8 cellular contexts compared by ENCODE assay signal in the genomic region with DNA sequence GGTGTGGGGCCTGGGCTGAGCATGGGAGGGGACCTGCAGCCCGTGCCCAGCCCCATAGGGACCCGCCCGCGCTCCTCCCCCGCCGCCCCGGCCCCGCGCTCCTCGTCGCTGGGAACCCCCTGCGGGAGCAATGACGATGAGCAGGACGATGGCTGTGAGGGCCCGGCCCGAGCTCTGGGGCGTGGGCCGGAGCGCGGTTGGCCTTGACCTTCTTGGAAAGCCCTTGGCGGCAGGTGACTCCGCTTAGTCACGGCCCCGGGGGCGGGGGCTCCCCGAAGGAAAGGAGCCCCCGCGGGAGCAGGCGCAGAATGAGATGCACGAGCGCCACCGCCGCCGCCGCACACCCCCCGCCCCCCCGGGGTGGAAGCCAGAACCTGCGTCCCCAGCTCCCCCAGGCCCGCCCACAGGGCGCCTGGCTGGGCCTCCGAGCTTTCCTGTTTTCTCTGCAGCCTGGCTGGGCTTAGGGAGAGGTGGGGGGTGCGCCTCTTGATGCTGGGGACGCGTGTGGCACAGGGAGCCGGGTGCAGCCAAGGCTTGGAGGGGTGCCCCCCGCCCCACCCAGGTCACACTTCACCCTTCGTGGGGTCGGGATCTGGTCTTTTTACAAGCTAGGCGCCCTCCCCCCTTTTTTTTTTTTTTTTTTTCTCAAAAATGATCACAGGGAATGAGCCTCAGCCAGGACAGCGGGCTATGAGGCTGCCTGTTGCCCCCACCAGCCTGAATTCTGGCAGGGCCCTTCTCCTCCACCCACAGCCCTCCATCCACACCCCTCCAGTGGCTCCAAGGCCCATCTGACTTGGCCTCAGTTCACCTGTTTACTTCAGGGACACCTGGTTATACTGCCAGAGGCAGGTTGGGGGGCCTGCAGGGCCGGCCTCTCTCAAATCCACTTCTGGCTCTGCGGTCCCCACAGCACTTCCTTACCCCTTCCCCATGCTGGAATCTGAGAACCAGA. TPM values are rescaled to one million over a fixed set of nuclear protein-coding genes. Genes with fewer than 3 reads are reported as not detected.
DNase-seq lines count a peak whose midpoint lies in the region; ATAC-seq and TF ChIP-seq lines count a peak whose summit lies in the region.

No MANE protein-coding gene starts in this region.

- DNase-seq in DND-41 (peak; percentile 86), HuH-7.5 (ENCODE audit: low spot score) (peak; percentile 86), SW480 (ENCODE audit: low spot score) (peak; percentile 81), left ventricle myocardium inferior (peak; percentile 93), pulmonary artery endothelial cell (ENCODE audit: low read depth, low spot score) (peak; percentile 91), uterus (peak; percentile 95 to 96)
- DNase-seq in activated naive CD8-positive, alpha-beta T cell treated with anti-CD3 and anti-CD28 coated beads, Interleukin-2, amount 50 U/mL, for 24 hours = peak; percentile 99

- H3K4me3 ChIP-seq in DND-41 (ENCODE audit: low read depth in 1 of 2, low read length in 2 of 2) = peak overlapping the region; percentile 21 to 56; a peak in 3 of 4 replicates
- H3K4me3 ChIP-seq in left ventricle myocardium inferior = peak overlapping the region; percentile 67
- H3K4me3 ChIP-seq in uterus = peak overlapping the region; percentile 42 to 43

- peak in 1 of 2 donors; percentile 55 for TF ChIP-seq POLR2A in uterus (IDR thresholded peaks at IDR 0.05)

- H3K27ac ChIP-seq in DND-41 (ENCODE audit: low read length) = peak overlapping the region; percentile 19; the same call in 1 of the 2 replicates
- peak overlapping the region; percentile 97 for H3K27ac ChIP-seq in left ventricle myocardium inferior (replicated peaks)
- H3K27ac ChIP-seq in uterus = peak overlapping the region; percentile 64 to 91

- peak overlapping the region; percentile 77 for H3K4me2 ChIP-seq in DND-41 (ENCODE audit: insufficient read depth, low read length)

- peak overlapping the region; percentile 55 for H3K9ac ChIP-seq in DND-41 (ENCODE audit: low read depth, low read length)

- H3K27ac Mint-ChIP-seq in activated naive CD8-positive, alpha-beta T cell treated with anti-CD3 and anti-CD28 coated beads, Interleukin-2, amount 50 U/mL, for 24 hours = peak overlapping the region; percentile 82

- H3K4me1 ChIP-seq in DND-41 (ENCODE audit: insufficient read depth, low read length) (peaks cover 17% of the 10 kb centered on the region), left ventricle myocardium inferior (peaks cover 74% of the 10 kb centered on the region), uterus (peaks cover 0 to 27% of the 10 kb centered on the region in 2 donors)

- no peaks in the 10 kb centered on the region for H3K27me3 Mint-ChIP-seq in activated naive CD8-positive, alpha-beta T cell treated with anti-CD3 and anti-CD28 coated beads, Interleukin-2, amount 50 U/mL, for 24 hours

- peaks cover 35% of the 10 kb centered on the region for H3K4me1 Mint-ChIP-seq in activated naive CD8-positive, alpha-beta T cell treated with anti-CD3 and anti-CD28 coated beads, Interleukin-2, amount 50 U/mL, for 24 hours

- intact Hi-C loops in left ventricle myocardium inferior (cut with micrococcal nuclease) (no loop called here), uterus (cut with DNase I; ENCODE audit: low total_unique reads) (loop anchor here (5.0 kb wide), 1 partner anchor 36 kb away; no protein-coding TSS in a partner anchor)

- peak overlapping the region; percentile 65; the same call in 1 of the 2 replicates for H2AFZ ChIP-seq in DND-41 (ENCODE audit: low read depth, low read length)

- H3K9me3 Mint-ChIP-seq in activated naive CD8-positive, alpha-beta T cell treated with anti-CD3 and anti-CD28 coated beads, Interleukin-2, amount 50 U/mL, for 24 hours = no peaks in the 10 kb centered on the region

- ATAC-seq in DND-41 (ENCODE audit: insufficient read depth, low read depth) (peak; percentile 80), GM21576 (IDR thresholded peaks at IDR 0.05; ENCODE audit: unreplicated experiment) (peak; percentile 51)
- peak; percentile 81 for ATAC-seq in activated naive CD8-positive, alpha-beta T cell treated with anti-CD3 and anti-CD28 coated beads, Interleukin-2, amount 50 U/mL, for 24 hours

- TF ChIP-seq CTCF in DND-41 (IDR thresholded peaks at IDR 0.05; ENCODE audit: borderline replicate concordance, extremely low read depth, low read length, poor library complexity, severe bottlenecking) = no peak
- TF ChIP-seq CTCF in left ventricle myocardium inferior (IDR thresholded peaks at IDR 0.05; ENCODE audit: borderline replicate concordance) = no peak
- no peak for TF ChIP-seq CTCF in uterus (IDR thresholded peaks at IDR 0.05)

- H3K4me3 Mint-ChIP-seq in activated naive CD8-positive, alpha-beta T cell treated with anti-CD3 and anti-CD28 coated beads, Interleukin-2, amount 50 U/mL, for 24 hours = peak overlapping the region; percentile 56

- H3K36me3 Mint-ChIP-seq in activated naive CD8-positive, alpha-beta T cell treated with anti-CD3 and anti-CD28 coated beads, Interleukin-2, amount 50 U/mL, for 24 hours (ENCODE audit: low read depth) = no peaks in the 10 kb centered on the region

- peaks cover 4% of the 10 kb centered on the region; the same call in 1 of the 2 replicates for H4K20me1 ChIP-seq in DND-41 (ENCODE audit: insufficient read depth, low read length)

- H3K79me2 ChIP-seq in DND-41 (ENCODE audit: insufficient read depth, low read length) = no peaks in the 10 kb centered on the region

- H3K9me3 ChIP-seq in DND-41 (ENCODE audit: insufficient read depth, low read length, severe bottlenecking) (peaks cover 5% of the 10 kb centered on the region), left ventricle myocardium inferior (replicated peaks) (no peaks in the 10 kb centered on the region), uterus (no peaks in the 10 kb centered on the region)

- H3K27me3 ChIP-seq in DND-41 (ENCODE audit: insufficient read depth, low read length, poor library complexity) = no peaks in the 10 kb centered on the region
- no peaks in the 10 kb centered on the region for H3K27me3 ChIP-seq in left ventricle myocardium inferior (ENCODE audit: low read depth)
- no peaks in the 10 kb centered on the region for H3K27me3 ChIP-seq in uterus

- H3K36me3 ChIP-seq in DND-41 (ENCODE audit: insufficient read depth, low read length) (no peaks in the 10 kb centered on the region), left ventricle myocardium inferior (no peaks in the 10 kb centered on the region), uterus (no peaks in the 10 kb centered on the region)

RNA-seq across cellular contexts. Expression of a gene that starts 17.9 kb away (rescaled TPM):
- total RNA-seq in left ventricle myocardium inferior = 25.5 TPM
- total RNA-seq in pulmonary artery endothelial cell = 64.2 and 78.4 TPM in 2 replicates
- total RNA-seq in uterus = 10 to 100 TPM in 2 of 4 donors, 1 to 10 TPM in 2; 3.6 to 37.0 (median 14.6) TPM

RNA-seq across cellular contexts. Expression of a gene that starts 18.1 kb away (rescaled TPM):
- total RNA-seq in left ventricle myocardium inferior (17.0 TPM), pulmonary artery endothelial cell (14.6 and 19.4 TPM in 2 replicates), uterus (10 to 100 TPM; 11.8 to 22.5 (median 18.3) TPM)

RNA-seq across cellular contexts. Expression of a gene that starts 24.3 kb away (rescaled TPM):
- 57.1 TPM for total RNA-seq in left ventricle myocardium inferior
- 174 and 185 TPM in 2 replicates for total RNA-seq in pulmonary artery endothelial cell
- 100 to 1,000 TPM in 1 of 4 donors, 10 to 100 TPM in 3; 31.7 to 106 (median 53.6) TPM for total RNA-seq in uterus

Comparison
In these comparisons a context has a peak if more than half of its experiments do, and no peak if none do; other contexts are left out.
1. Peak in every context shown above with its lines: DNase-seq, ATAC-seq, H3K4me3 ChIP-seq and H3K27ac ChIP-seq.
2. H3K27ac ChIP-seq: peak in every context shown above with its lines; median percentile 97 in left ventricle myocardium inferior; 78 in uterus; 19 in DND-41.